33 cellular contexts compared by ENCODE assay signal in the genomic region with DNA sequence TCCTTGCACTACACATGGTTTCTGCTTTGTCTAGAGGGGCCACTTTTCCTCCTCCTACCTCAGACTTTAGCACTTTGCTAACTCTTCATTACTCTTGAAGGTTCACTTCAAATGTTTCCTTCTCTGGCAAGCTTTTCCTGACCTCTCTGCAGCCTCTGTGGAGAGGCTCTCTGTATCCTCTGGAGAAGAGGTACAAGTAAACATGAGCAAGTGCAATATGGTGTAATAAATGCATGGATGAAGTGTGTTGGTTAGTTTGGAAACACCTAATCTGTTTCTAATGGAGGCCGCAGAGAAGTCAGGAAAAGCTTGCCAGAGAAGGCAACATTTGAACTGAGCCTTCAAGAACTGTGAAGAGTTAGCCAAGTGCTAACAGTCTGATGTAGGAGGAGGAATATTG.
"Had no signal": no experiment of that assay in that cellular context is flagged by ENCODE, and none has a peak within 500 bp of the region (broad histone marks: within the 10 kb centered on the region; RNA-seq: fewer than 3 reads in every experiment).

No MANE protein-coding gene starts in this region.

- ATAC-seq: activated CD4-positive, alpha-beta T cell treated with anti-CD3 and anti-CD28 coated beads for 36 hours; activated CD4-positive, CD25-positive, alpha-beta regulatory T cell treated with anti-CD3 and anti-CD28 coated beads, Interleukin-2, amount 50 U/mL, for 24 hours; activated CD8-positive, alpha-beta memory T cell treated with anti-CD3 and anti-CD28 coated beads, Interleukin-2, amount 10 ng/mL, durations not matched to agents 7 days and 5 days; activated CD8-positive, alpha-beta T cell treated with anti-CD3 and anti-CD28 coated beads, Interleukin-2, amount 10 ng/mL, durations not matched to agents 7 days and 5 days; activated naive CD4-positive, alpha-beta T cell treated with anti-CD3 and anti-CD28 coated beads, Interleukin-2, amount 50 U/mL, for 72 hours; body of pancreas; WTC11 had no signal

- H3K27me3 ChIP-seq: body of pancreas, brain microvascular endothelial cell, breast epithelium had no signal

- DNase-seq: activated CD4-positive, alpha-beta memory T cell treated with anti-CD3 and anti-CD28 coated beads, Interleukin-2, amount 10 ng/mL, durations not matched to agents 7 days and 5 days; activated CD4-positive, alpha-beta T cell treated with anti-CD3 and anti-CD28 coated beads for 1 hour; activated CD4-positive, alpha-beta T cell treated with anti-CD3 and anti-CD28 coated beads for 36 hours; activated CD4-positive, alpha-beta T cell treated with anti-CD3 and anti-CD28 coated beads for 48 hours; activated CD4-positive, alpha-beta T cell treated with anti-CD3 and anti-CD28 coated beads, Interleukin-2, amount 10 ng/mL, durations not matched to agents 7 days and 5 days; activated CD4-positive, alpha-beta T cell treated with anti-CD3 and anti-CD28 coated beads, Interleukin-2, amount 50 U/mL, for 48 hours; activated CD4-positive, CD25-positive, alpha-beta regulatory T cell; activated CD8-positive, alpha-beta memory T cell treated with anti-CD3 and anti-CD28 coated beads for 24 hours; activated CD8-positive, alpha-beta memory T cell treated with anti-CD3 and anti-CD28 coated beads, Interleukin-2, amount 10 ng/mL, durations not matched to agents 7 days and 5 days; activated CD8-positive, alpha-beta memory T cell treated with anti-CD3 and anti-CD28 coated beads, Interleukin-2, amount 50 U/mL, for 48 hours; activated CD8-positive, alpha-beta T cell treated with anti-CD3 and anti-CD28 coated beads, Interleukin-2, amount 10 ng/mL, durations not matched to agents 7 days and 5 days; activated effector memory CD4-positive, alpha-beta T cell treated with Interleukin-2 at 50 U/mL for 16 hours; activated gamma-delta T cell; activated naive CD4-positive, alpha-beta T cell treated with anti-CD3 and anti-CD28 coated beads for 36 hours; activated naive CD4-positive, alpha-beta T cell treated with anti-CD3 and anti-CD28 coated beads, Interleukin-2, amount 50 U/mL, for 16 hours; activated naive CD8-positive, alpha-beta T cell treated with anti-CD3 and anti-CD28 coated beads for 36 hours; activated T-cell treated with anti-CD3 and anti-CD28 coated beads, Interleukin-2, amount 50 U/mL, for 24 hours; activated T-cell treated with anti-CD3 and anti-CD28 coated beads, Interleukin-2, amount 50 U/mL, for 48 hours; adrenal gland; amniotic stem cell; aorta; body of pancreas; brain microvascular endothelial cell; central memory CD4-positive, alpha-beta T cell; SW 1271; T-helper 1 cell; T-helper 2 cell; T-helper 9 cell had no signal

- H3K27ac ChIP-seq: adrenal gland, body of pancreas, brain microvascular endothelial cell, breast epithelium, VCaP had no signal

- H3K4me1 ChIP-seq: adrenal gland, body of pancreas, breast epithelium had no signal

- H3K9me3 ChIP-seq: adrenal gland, body of pancreas, breast epithelium had no signal

- H3K4me3 ChIP-seq: adrenal gland, body of pancreas, breast epithelium had no signal

- H3K36me3 ChIP-seq: adrenal gland, brain microvascular endothelial cell, breast epithelium had no signal
